Comparison of ENCODE assay signal across 8 cellular contexts in genomic region chr14:73745571-73746539, GRCh38. TPM values are rescaled to one million over a fixed set of nuclear protein-coding genes. Genes with fewer than 3 reads are reported as not detected.
DNase-seq lines count a peak whose midpoint lies in the region; ATAC-seq, FAIRE-seq and TF ChIP-seq lines count a peak whose summit lies in the region.

No MANE protein-coding gene starts in this region.

- H3K36me3 ChIP-seq in breast epithelium: no peaks in the 10 kb centered on the region

- TF ChIP-seq POLR2A in breast epithelium (IDR thresholded peaks at IDR 0.05): no peak

- TF ChIP-seq CTCF in breast epithelium (IDR thresholded peaks at IDR 0.05) (no peak), natural killer cell (IDR thresholded peaks at IDR 0.05) (no peak), D721Med (IDR thresholded peaks at IDR 0.05; ENCODE audit: insufficient read depth, missing control alignments) (no peak)

- H3K4me3 ChIP-seq in breast epithelium: no peak overlapping the region

- no peak for DNase-seq in stimulated activated naive CD8-positive, alpha-beta T cell treated with anti-CD3 and anti-CD28 coated beads, Interleukin-15, Interleukin-2, amounts not matched to agents 100 U/mL and 50 U/mL, for 24 hours
- DNase-seq in breast epithelium (ENCODE audit: low spot score in 2 of 2): no peak
- DNase-seq in natural killer cell: no peak
- DNase-seq in D721Med (ENCODE audit: insufficient read length, low spot score): no peak
- no peak for DNase-seq in LoVo (ENCODE audit: low spot score)

- H3K4me1 ChIP-seq in breast epithelium: peaks cover 54 to 79% of the 10 kb centered on the region in 2 donors

- FAIRE-seq in D721Med (lab: Jason Lieb, UNC): no peak

- no peak for ATAC-seq in stimulated activated naive CD8-positive, alpha-beta T cell treated with anti-CD3 and anti-CD28 coated beads, Interleukin-15, Interleukin-2, amounts not matched to agents 100 U/mL and 50 U/mL, for 24 hours
- no peak for ATAC-seq in natural killer cell
- ATAC-seq in GM18867 (IDR thresholded peaks at IDR 0.05; ENCODE audit: unreplicated experiment): no peak
- no peak for ATAC-seq in HG03442 (IDR thresholded peaks at IDR 0.05; ENCODE audit: unreplicated experiment)

- H3K36me3 Mint-ChIP-seq in stimulated activated naive CD8-positive, alpha-beta T cell treated with anti-CD3 and anti-CD28 coated beads, Interleukin-15, Interleukin-2, amounts not matched to agents 100 ng/mL and 50 ng/mL, for 24 hours (ENCODE audit: low read depth): peaks cover 15% of the 10 kb centered on the region
- H3K36me3 Mint-ChIP-seq in natural killer cell: no peaks in the 10 kb centered on the region

- H3K4me3 Mint-ChIP-seq in stimulated activated naive CD8-positive, alpha-beta T cell treated with anti-CD3 and anti-CD28 coated beads, Interleukin-15, Interleukin-2, amounts not matched to agents 100 ng/mL and 50 ng/mL, for 24 hours: no peak overlapping the region
- peak overlapping the region; percentile 67 for H3K4me3 Mint-ChIP-seq in natural killer cell

- H3K27me3 ChIP-seq in breast epithelium: no peaks in the 10 kb centered on the region

- H3K27ac ChIP-seq in breast epithelium: peak overlapping the region; percentile 82 to 91

- no peaks in the 10 kb centered on the region for H3K27me3 Mint-ChIP-seq in stimulated activated naive CD8-positive, alpha-beta T cell treated with anti-CD3 and anti-CD28 coated beads, Interleukin-15, Interleukin-2, amounts not matched to agents 100 ng/mL and 50 ng/mL, for 24 hours
- no peaks in the 10 kb centered on the region for H3K27me3 Mint-ChIP-seq in natural killer cell (ENCODE audit: low read depth in 2 of 2)

- no peaks in the 10 kb centered on the region for H3K9me3 ChIP-seq in breast epithelium

- intact Hi-C loops in breast epithelium (cut with DNase I; ENCODE audit: low total_unique reads) (no loop called here), natural killer cell (cut with micrococcal nuclease) (no loop called here)

- peaks cover 100% of the 10 kb centered on the region for H3K4me1 Mint-ChIP-seq in stimulated activated naive CD8-positive, alpha-beta T cell treated with anti-CD3 and anti-CD28 coated beads, Interleukin-15, Interleukin-2, amounts not matched to agents 100 ng/mL and 50 ng/mL, for 24 hours (ENCODE audit: low read depth)
- peaks cover 90 to 97% of the 10 kb centered on the region in 2 donors for H3K4me1 Mint-ChIP-seq in natural killer cell

- H3K27ac Mint-ChIP-seq in stimulated activated naive CD8-positive, alpha-beta T cell treated with anti-CD3 and anti-CD28 coated beads, Interleukin-15, Interleukin-2, amounts not matched to agents 100 ng/mL and 50 ng/mL, for 24 hours: peak overlapping the region; percentile 94
- H3K27ac Mint-ChIP-seq in natural killer cell: peak overlapping the region; percentile 88 to 96

- H3K9me3 Mint-ChIP-seq in stimulated activated naive CD8-positive, alpha-beta T cell treated with anti-CD3 and anti-CD28 coated beads, Interleukin-15, Interleukin-2, amounts not matched to agents 100 ng/mL and 50 ng/mL, for 24 hours: no peaks in the 10 kb centered on the region
- no peaks in the 10 kb centered on the region for H3K9me3 Mint-ChIP-seq in natural killer cell

RNA-seq across cellular contexts. Expression of gene PNMA1, which starts 31.7 kb away (rescaled TPM):
- total RNA-seq in breast epithelium: 10 to 100 TPM; 12.1 to 19.3 (median 19.2) TPM
- 10 to 100 TPM; 26.0 to 32.3 (median 28.9) TPM for total RNA-seq in natural killer cell
